21 cellular contexts compared by ENCODE assay signal in the genomic region with DNA sequence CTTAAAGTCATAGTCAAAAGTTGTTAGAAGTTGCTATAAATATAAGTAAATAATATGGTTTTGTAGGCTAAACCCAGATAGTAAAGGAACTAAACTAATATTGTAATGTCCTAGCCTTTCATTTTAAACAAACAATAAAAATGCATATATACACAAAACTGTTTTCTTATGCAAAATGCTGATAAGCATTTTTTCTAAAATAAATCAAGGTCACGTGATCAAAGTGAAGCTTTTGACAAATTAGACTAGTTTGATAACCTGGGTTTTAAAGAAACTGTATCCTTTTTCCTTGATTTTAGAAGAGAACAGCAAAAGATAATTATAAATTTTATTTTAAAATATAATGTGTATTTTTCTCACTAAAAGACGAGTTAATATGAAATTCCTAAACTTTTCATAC.
A peak's percentile ranks its signal among the peaks of the same experiment; 100 is the strongest.
DNase-seq lines count a peak whose midpoint lies in the region; ATAC-seq, FAIRE-seq and TF ChIP-seq lines count a peak whose summit lies in the region.
"Had no signal": no experiment of that assay in that cellular context is flagged by ENCODE, and none has a peak within 500 bp of the region (broad histone marks: within the 10 kb centered on the region; RNA-seq: fewer than 3 reads in every experiment).

No MANE protein-coding gene starts in this region.

- no peaks in the 10 kb centered on the region for H3K36me3 ChIP-seq in IMR-90 (ENCODE audit: control insufficient read depth, insufficient read depth, low read length)
- H3K36me3 ChIP-seq in K562 (ENCODE audit: control insufficient read depth, insufficient read depth, low read length), result no peaks in the 10 kb centered on the region
- H3K36me3 ChIP-seq: BLaER1 had no signal

- H2AK5ac ChIP-seq in IMR-90 (ENCODE audit: low read depth, low read length), result no peak overlapping the region

- no peak overlapping the region for H2AK9ac ChIP-seq in IMR-90 (replicated peaks; ENCODE audit: low read depth, low read length, poor library complexity)

- WGBS in IMR-90 (ENCODE audit: extremely low coverage in 2 of 2, insufficient read length in 1 of 2), 2 experiments, result no CpG with 5 or more reads among the region's 2 CpGs
- 0% methylated on average over 2 of the region's 2 CpGs for WGBS in K562 (ENCODE audit: insufficient coverage, low coverage, missing lambda C conversion rate)

- H3K27ac ChIP-seq in IMR-90 (ENCODE audit: insufficient read depth, low read length) (no peak overlapping the region), K562 (ENCODE audit: extremely low read depth, low read depth, low read length) (no peak overlapping the region)
- H3K27ac ChIP-seq: BLaER1, C4-2B had no signal

- H2AFZ ChIP-seq in IMR-90 (replicated peaks; ENCODE audit: low read length, poor library complexity), result no peak overlapping the region
- no peak overlapping the region for H2AFZ ChIP-seq in K562 (ENCODE audit: low read depth, low read length)
- H2AFZ ChIP-seq: GM23338 had no signal

- no peaks in the 10 kb centered on the region for H3K27me3 Mint-ChIP-seq in activated T-cell treated with anti-CD3 and anti-CD28 coated beads, Interleukin-2, amount 50 U/mL, for 24 hours
- H3K27me3 Mint-ChIP-seq: B cell; CD4-positive, CD25-positive, alpha-beta regulatory T cell had no signal

- no peak overlapping the region for H3K4ac ChIP-seq in IMR-90 (ENCODE audit: low read depth, low read length)

- H4K20me1 ChIP-seq in IMR-90 (ENCODE audit: insufficient read depth, low read length) (no peaks in the 10 kb centered on the region), K562 (replicated peaks; ENCODE audit: control insufficient read depth, insufficient read depth, low read length) (no peaks in the 10 kb centered on the region)
- H4K20me1 ChIP-seq: BLaER1 had no signal

- H3K9me3 Mint-ChIP-seq in activated T-cell treated with anti-CD3 and anti-CD28 coated beads, Interleukin-2, amount 50 U/mL, for 24 hours, result peaks cover 8% of the 10 kb centered on the region

- H3K4me1 Mint-ChIP-seq in activated T-cell treated with anti-CD3 and anti-CD28 coated beads, Interleukin-2, amount 50 U/mL, for 24 hours (ENCODE audit: low read depth), result no peaks in the 10 kb centered on the region
- H3K4me1 Mint-ChIP-seq: B cell; CD4-positive, CD25-positive, alpha-beta regulatory T cell; GM23338; H9 had no signal

- H4K91ac ChIP-seq in IMR-90 (ENCODE audit: insufficient read depth, low read depth, low read length), result no peak overlapping the region

- CTCF ChIA-PET in IMR-90 (lab: Yijun Ruan, JAX), result no interaction called here
- CTCF ChIA-PET in K562 (lab: Yijun Ruan, JAX; ENCODE audit: low intra/inter-chr PET ratio), result no interaction called here

- H3K18ac ChIP-seq in IMR-90 (ENCODE audit: low read depth, low read length), result no peak overlapping the region

- peak; percentile 59 for FAIRE-seq in A204.1 (lab: Jason Lieb, UNC)
- FAIRE-seq in K562 (lab: Jason Lieb, UNC), result no peak
- FAIRE-seq: GM12891, GM18507 had no signal

- dilution Hi-C loops in IMR-90 (cut with HindIII; ENCODE audit: low sequenced_read_pairs, unreplicated experiment), result no loop called here

- BruUV-seq in IMR-90 (replicated peaks; lab: Mats Ljungman, UMichigan), result no TSS peak
- BruUV-seq in K562 (replicated peaks; lab: Mats Ljungman, UMichigan), result no TSS peak

- TF ChIP-seq RAD21 in IMR-90 (IDR thresholded peaks at IDR 0.05; ENCODE audit: low read length) (no peak), K562 (CRISPR knock-in tag; conservative IDR thresholded peaks at IDR 0.05 in 1 of 2, IDR thresholded peaks at IDR 0.05 in 1 of 2) (no peak)

- no peak overlapping the region for H2BK5ac ChIP-seq in IMR-90 (ENCODE audit: low read depth, low read length, poor library complexity, severe bottlenecking)

- H3K36me3 Mint-ChIP-seq in activated T-cell treated with anti-CD3 and anti-CD28 coated beads, Interleukin-2, amount 50 U/mL, for 24 hours (ENCODE audit: low read depth), result no peaks in the 10 kb centered on the region
- H3K36me3 Mint-ChIP-seq: CD4-positive, CD25-positive, alpha-beta regulatory T cell; CD8-positive, alpha-beta T cell had no signal

- TF ChIP-seq POLR2A in IMR-90 (IDR thresholded peaks at IDR 0.05; ENCODE audit: low read depth, low read length) (no peak), K562 (conservative IDR thresholded peaks at IDR 0.05) (no peak)

- H3K56ac ChIP-seq in IMR-90 (ENCODE audit: extremely low read depth, insufficient read depth, low read length), result no peak overlapping the region

- TF ChIP-seq CTCF in IMR-90 (conservative IDR thresholded peaks at IDR 0.05; ENCODE audit: low read depth, low read length), result no peak
- no peak for TF ChIP-seq CTCF in K562 (IDR thresholded peaks at IDR 0.05 in 2 of 3, conservative IDR thresholded peaks at IDR 0.05 in 1 of 3; ENCODE audit: insufficient read depth in 2 of 3, low read depth in 1 of 3, low read length in 3 of 3)

- in situ Hi-C loops in IMR-90 (cut with MboI; ENCODE audit: low sequenced_read_pairs) (no loop called here), K562 (cut with MboI) (no loop called here)

- no peak overlapping the region for H3K23ac ChIP-seq in IMR-90 (ENCODE audit: low read depth, low read length)

- POLR2A ChIA-PET in IMR-90 (lab: Charles Lee; ENCODE audit: unreplicated experiment), result no interaction called here
- POLR2A ChIA-PET in K562 (lab: Yijun Ruan, JAX), result no interaction called here

- H3K4me1 ChIP-seq in IMR-90 (ENCODE audit: control insufficient read depth, insufficient read depth, low read length), result no peaks in the 10 kb centered on the region
- no peaks in the 10 kb centered on the region for H3K4me1 ChIP-seq in K562 (replicated peaks in 1 of 2; ENCODE audit: control insufficient read depth in 2 of 2, insufficient read depth in 2 of 2, low read length in 2 of 2)
- H3K4me1 ChIP-seq: BLaER1, Caco-2 had no signal

- no peak for ATAC-seq in IMR-90 (ENCODE audit: low read depth)
- no peak for ATAC-seq in K562
- no peak for ATAC-seq in HG03378 (IDR thresholded peaks at IDR 0.05; ENCODE audit: unreplicated experiment)
- ATAC-seq: CD8-positive, alpha-beta T cell; GM23338; HCT116 had no signal

- no peaks in the 10 kb centered on the region for H3K9me1 ChIP-seq in IMR-90 (ENCODE audit: insufficient read depth, low read length)
- H3K9me1 ChIP-seq in K562 (ENCODE audit: control insufficient read depth, insufficient read depth, low read length), result no peaks in the 10 kb centered on the region

- no peaks in the 10 kb centered on the region for H3K79me2 ChIP-seq in K562 (ENCODE audit: control insufficient read depth, insufficient read depth, low read length)

- intact Hi-C loops in IMR-90 (cut with micrococcal nuclease), result no loop called here
- intact Hi-C loops in K562 (cut with micrococcal nuclease), result no loop called here

- no peak overlapping the region for H4K5ac ChIP-seq in IMR-90 (ENCODE audit: low read depth, low read length)

- H3K4me3 Mint-ChIP-seq in activated T-cell treated with anti-CD3 and anti-CD28 coated beads, Interleukin-2, amount 50 U/mL, for 24 hours, result no peak overlapping the region
- H3K4me3 Mint-ChIP-seq: B cell; CD4-positive, CD25-positive, alpha-beta regulatory T cell; CD8-positive, alpha-beta T cell; GM23338; H9 had no signal

- H3K9me3 ChIP-seq in IMR-90 (ENCODE audit: control insufficient read depth, insufficient read depth, low read length) (no peaks in the 10 kb centered on the region), K562 (replicated peaks; ENCODE audit: control insufficient read depth, insufficient read depth, low read depth, low read length) (no peaks in the 10 kb centered on the region)
- H3K9me3 ChIP-seq: BLaER1, Caco-2 had no signal

- TF ChIP-seq EP300 in K562 (IDR thresholded peaks at IDR 0.05; ENCODE audit: low read length), result no peak

- no peak overlapping the region for H3K4me2 ChIP-seq in IMR-90 (ENCODE audit: low read depth, low read length)
- no peak overlapping the region for H3K4me2 ChIP-seq in K562 (ENCODE audit: insufficient read depth, low read length)
- H3K4me2 ChIP-seq: BLaER1, GM23338 had no signal

- no peaks in the 10 kb centered on the region for H3K79me1 ChIP-seq in IMR-90 (ENCODE audit: low read depth in 1 of 2, low read length in 2 of 2)

- no peak overlapping the region for H2BK20ac ChIP-seq in IMR-90 (ENCODE audit: low read depth, low read length)

- H2BK120ac ChIP-seq in IMR-90 (ENCODE audit: low read depth, low read length), result no peak overlapping the region

- no peak overlapping the region for H3K9ac ChIP-seq in IMR-90 (ENCODE audit: low read depth, low read length)
- no peak overlapping the region for H3K9ac ChIP-seq in K562 (ENCODE audit: insufficient read depth in 1 of 2, low read depth in 2 of 2, low read length in 2 of 2)
- H3K9ac ChIP-seq: BLaER1 had no signal

- H2BK15ac ChIP-seq in IMR-90 (ENCODE audit: low read depth, low read length), result no peak overlapping the region

- no peak overlapping the region for H3K27ac Mint-ChIP-seq in activated T-cell treated with anti-CD3 and anti-CD28 coated beads, Interleukin-2, amount 50 U/mL, for 24 hours
- H3K27ac Mint-ChIP-seq: B cell; CD4-positive, CD25-positive, alpha-beta regulatory T cell; CD8-positive, alpha-beta T cell; GM23338; H9 had no signal

- no peak overlapping the region for H3K14ac ChIP-seq in IMR-90 (replicated peaks; ENCODE audit: low read depth, low read length)

- no peaks in the 10 kb centered on the region for H3K27me3 ChIP-seq in IMR-90 (ENCODE audit: control insufficient read depth, insufficient read depth, low read length)
- no peaks in the 10 kb centered on the region for H3K27me3 ChIP-seq in K562 (ENCODE audit: control insufficient read depth in 2 of 2, insufficient read depth in 2 of 2, low read length in 2 of 2)
- H3K27me3 ChIP-seq: BLaER1 had no signal

- DNase-seq in IMR-90 (no peak), K562 (ENCODE audit: extremely low read depth in 1 of 4, low spot score in 3 of 4) (no peak), DMS79 (lab: John Stamatoyannopoulos, UW) (no peak)
- DNase-seq in activated T-cell treated with anti-CD3 and anti-CD28 coated beads, Interleukin-2, amount 50 U/mL, for 24 hours, result no peak
- DNase-seq: 8988T; Caco-2; CD4-positive, CD25-positive, alpha-beta regulatory T cell; CD8-positive, alpha-beta T cell; DMS153; EL; GDM1; H9 had no signal

- no peak overlapping the region for H3K4me3 ChIP-seq in IMR-90 (ENCODE audit: insufficient read depth, low read depth, low read length)
- H3K4me3 ChIP-seq in K562, result no peak overlapping the region
- H3K4me3 ChIP-seq: BLaER1, GM23338 had no signal

- H4K8ac ChIP-seq in IMR-90 (ENCODE audit: low read depth in 2 of 2, low read length in 2 of 2), result no peak overlapping the region

TF ChIP-seq in K562, 482 proteins besides CTCF, POLR2A, EP300 and RAD21 (continues in another document):
- TF ChIP-seq, protein P1, sequence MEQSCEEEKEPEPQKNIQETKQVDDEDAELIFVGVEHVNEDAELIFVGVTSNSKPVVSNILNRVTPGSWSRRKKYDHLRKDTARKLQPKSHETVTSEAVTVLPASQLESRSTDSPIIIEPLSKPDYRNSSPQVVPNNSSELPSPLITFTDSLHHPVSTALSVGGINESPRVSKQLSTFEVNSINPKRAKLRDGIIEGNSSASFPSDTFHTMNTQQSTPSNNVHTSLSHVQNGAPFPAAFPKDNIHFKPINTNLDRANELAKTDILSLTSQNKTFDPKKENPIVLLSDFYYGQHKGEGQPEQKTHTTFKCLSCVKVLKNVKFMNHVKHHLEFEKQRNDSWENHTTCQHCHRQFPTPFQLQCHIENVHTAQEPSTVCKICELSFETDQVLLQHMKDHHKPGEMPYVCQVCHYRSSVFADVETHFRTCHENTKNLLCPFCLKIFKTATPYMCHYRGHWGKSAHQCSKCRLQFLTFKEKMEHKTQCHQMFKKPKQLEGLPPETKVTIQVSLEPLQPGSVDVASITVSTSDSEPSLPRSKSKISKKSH (CRISPR knock-in tag; IDR thresholded peaks at IDR 0.05), result no peak
